ENCODE assay signal across 22 cellular contexts in the genomic region with DNA sequence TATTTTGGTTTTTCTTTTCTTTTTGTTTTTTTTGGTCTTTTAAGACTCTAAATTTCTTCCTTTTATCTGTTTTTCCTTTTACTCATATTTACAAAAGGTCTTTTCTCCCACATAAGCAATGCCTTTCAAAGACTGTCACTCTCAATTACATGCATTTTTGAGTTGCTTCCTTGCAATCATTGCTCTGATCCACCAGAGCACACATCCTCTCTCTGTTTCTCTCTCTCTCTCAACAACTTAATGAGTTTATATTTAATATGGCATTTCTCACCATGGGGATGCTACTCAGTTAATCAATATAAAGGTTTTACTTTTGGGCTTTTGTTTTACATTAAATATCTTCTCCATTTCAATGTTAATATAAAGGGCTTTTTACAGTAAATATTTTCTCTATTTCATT.
"Had no signal": no experiment of that assay in that cellular context is flagged by ENCODE, and none has a peak within 500 bp of the region (broad histone marks: within the 10 kb centered on the region; RNA-seq: fewer than 3 reads in every experiment).

No MANE protein-coding gene starts in this region.

- ATAC-seq: activated T-helper 17 cell treated with anti-CD3 and anti-CD28 coated beads, Interleukin-2, amount 50 U/mL, for 72 hours; PC-3; T-helper 17 cell; WTC11 had no signal

- DNase-seq: activated CD4-positive, alpha-beta T cell treated with anti-CD3 and anti-CD28 coated beads for 1 hour; activated CD4-positive, alpha-beta T cell treated with anti-CD3 and anti-CD28 coated beads, Interleukin-2, amount 10 ng/mL, durations not matched to agents 24 days and 14 days; activated CD4-positive, alpha-beta T cell treated with anti-CD3 and anti-CD28 coated beads, Interleukin-2, amount 50 U/mL, for 48 hours; activated gamma-delta T cell treated with Interleukin-2 at 50 U/mL for 16 hours; activated naive CD4-positive, alpha-beta T cell treated with anti-CD3 and anti-CD28 coated beads, Interleukin-2, amount 10 ng/mL, durations not matched to agents 7 days and 5 days; activated naive CD8-positive, alpha-beta T cell treated with anti-CD3 and anti-CD28 coated beads for 36 hours; activated T-cell treated with anti-CD3 and anti-CD28 coated beads for 4 hours; activated T-cell treated with anti-CD3 and anti-CD28 coated beads, Interleukin-2, amount 50 U/mL, for 48 hours; anterior cingulate cortex; cerebellar nuclear complex; MM.1S; NCI-H1105 treated with DMSO at 0.1 percent for 48 hours; NCI-H1436 treated with DMSO at 0.1 percent for 48 hours; NCI-H187; NCI-H2081; NCI-H524; PC-3; SHP77 treated with DMSO at 0.1 percent for 48 hours; T-helper 17 cell; T-helper 9 cell had no signal

- H3K9me3 Mint-ChIP-seq: activated CD4-positive, alpha-beta T cell treated with anti-CD3 and anti-CD28 coated beads, Interleukin-2, amount 10 ng/mL, durations not matched to agents 24 days and 14 days; activated naive CD4-positive, alpha-beta T cell treated with anti-CD3 and anti-CD28 coated beads, Interleukin-2, amount 10 ng/mL, durations not matched to agents 7 days and 5 days; activated naive CD8-positive, alpha-beta T cell treated with anti-CD3 and anti-CD28 coated beads for 36 hours; activated T-helper 17 cell treated with anti-CD3 and anti-CD28 coated beads, Interleukin-2, amount 50 U/mL, for 72 hours; WTC11 had no signal

- H3K4me3 Mint-ChIP-seq: activated CD4-positive, alpha-beta T cell treated with anti-CD3 and anti-CD28 coated beads, Interleukin-2, amount 10 ng/mL, durations not matched to agents 24 days and 14 days; activated naive CD4-positive, alpha-beta T cell treated with anti-CD3 and anti-CD28 coated beads, Interleukin-2, amount 10 ng/mL, durations not matched to agents 7 days and 5 days; activated naive CD8-positive, alpha-beta T cell treated with anti-CD3 and anti-CD28 coated beads for 36 hours; activated T-helper 17 cell treated with anti-CD3 and anti-CD28 coated beads, Interleukin-2, amount 50 U/mL, for 72 hours; T-helper 17 cell; WTC11 had no signal

- H3K4me1 Mint-ChIP-seq: activated naive CD4-positive, alpha-beta T cell treated with anti-CD3 and anti-CD28 coated beads, Interleukin-2, amount 10 ng/mL, durations not matched to agents 7 days and 5 days; activated naive CD8-positive, alpha-beta T cell treated with anti-CD3 and anti-CD28 coated beads for 36 hours; activated T-helper 17 cell treated with anti-CD3 and anti-CD28 coated beads, Interleukin-2, amount 50 U/mL, for 72 hours; T-helper 17 cell; WTC11 had no signal

- H3K27ac Mint-ChIP-seq: activated CD4-positive, alpha-beta T cell treated with anti-CD3 and anti-CD28 coated beads, Interleukin-2, amount 10 ng/mL, durations not matched to agents 24 days and 14 days; activated naive CD4-positive, alpha-beta T cell treated with anti-CD3 and anti-CD28 coated beads, Interleukin-2, amount 10 ng/mL, durations not matched to agents 7 days and 5 days; activated naive CD8-positive, alpha-beta T cell treated with anti-CD3 and anti-CD28 coated beads for 36 hours; activated T-helper 17 cell treated with anti-CD3 and anti-CD28 coated beads, Interleukin-2, amount 50 U/mL, for 72 hours; T-helper 17 cell; WTC11 had no signal

- H3K36me3 Mint-ChIP-seq: activated naive CD4-positive, alpha-beta T cell treated with anti-CD3 and anti-CD28 coated beads, Interleukin-2, amount 10 ng/mL, durations not matched to agents 7 days and 5 days; activated naive CD8-positive, alpha-beta T cell treated with anti-CD3 and anti-CD28 coated beads for 36 hours; WTC11 had no signal
